Comparison of ENCODE assay signal across 30 cellular contexts in genomic region chr4:80374180-80374579, GRCh38. TPM values are rescaled to one million over a fixed set of nuclear protein-coding genes. Genes with fewer than 3 reads are reported as not detected.
"Had no signal": no experiment of that assay in that cellular context is flagged by ENCODE, and none has a peak within 500 bp of the region (broad histone marks: within the 10 kb centered on the region; RNA-seq: fewer than 3 reads in every experiment).

No MANE protein-coding gene starts in this region.

- FAIRE-seq: urothelium cell line had no signal

- H3K9me3 ChIP-seq: suprapubic skin, testis, thoracic aorta, thyroid gland, tibial artery, upper lobe of right lung, uterus, vagina had no signal

- H3K4me1 ChIP-seq: stomach, suprapubic skin, testis, thyroid gland, tibial artery, tibial nerve, transverse colon, upper lobe of left lung, upper lobe of right lung, uterus, vagina had no signal

- H3K4me3 ChIP-seq: stomach, suprapubic skin, testis, thoracic aorta, thyroid gland, tibial artery, tibial nerve, transverse colon, upper lobe of left lung, upper lobe of right lung, uterus, vagina had no signal

- H3K27me3 ChIP-seq: stomach, suprapubic skin, testis, thyroid gland, tibial artery, tibial nerve, transverse colon, upper lobe of left lung, upper lobe of right lung, uterus, vagina had no signal

- H3K27ac ChIP-seq: stomach, suprapubic skin, testis, thoracic aorta, thyroid gland, tibial artery, tibial nerve, transverse colon, upper lobe of left lung, upper lobe of right lung, uterus, vagina had no signal

- DNase-seq: stimulated activated CD4-positive, alpha-beta T cell treated with anti-CD3 and anti-CD28 coated beads, Interleukin-2, amount 100 ng/mL, for 48 hours; stimulated activated CD4-positive, alpha-beta T cell treated with anti-CD3 and anti-CD28 coated beads, Interleukin-4, amount 100 ng/mL, for 1 hour; stimulated activated CD4-positive, alpha-beta T cell treated with anti-CD3 and anti-CD28 coated beads, Interleukin-4, amount 100 ng/mL, for 24 hours; stimulated activated CD4-positive, alpha-beta T cell treated with anti-CD3 and anti-CD28 coated beads, Interleukin-4, amount 100 ng/mL, for 4 hours; stimulated activated CD8-positive, alpha-beta memory T cell treated with anti-CD3 and anti-CD28 coated beads, Interleukin-4, amount 100 ng/mL, for 48 hours; stimulated activated naive B cell treated with anti-CD40 and anti-IgM and Interleukin-4, amounts not matched to agents 10 μg/mL and 1 μg/mL and 100 μg/mL, for 72 hours; stimulated activated naive CD4-positive, alpha-beta T cell; stimulated activated naive CD4-positive, alpha-beta T cell treated with Interleukin-2 at 50 U/mL for 16 hours; stimulated activated naive CD8-positive, alpha-beta T cell treated with anti-CD3 and anti-CD28 coated beads, Interleukin-15, amount 100 ng/mL, for 72 hours; stimulated activated naive CD8-positive, alpha-beta T cell treated with anti-CD3 and anti-CD28 coated beads, Interleukin-15, Interleukin-2, amounts not matched to agents 100 U/mL and 50 U/mL, for 24 hours; stomach; substantia nigra; testis; thyroid gland; tibial artery; transverse colon; trophoblast cell; upper lobe of left lung; upper lobe of right lung; uterus had no signal

- H3K36me3 ChIP-seq: stomach, suprapubic skin, thoracic aorta, thyroid gland, tibial artery, tibial nerve, transverse colon, upper lobe of left lung, upper lobe of right lung, vagina had no signal

- ATAC-seq: stimulated activated effector memory CD8-positive, alpha-beta T cell treated with anti-CD3 and anti-CD28 coated beads, Interleukin-12 subunit alpha, Interleukin-12 subunit beta, amount 100 ng/mL, for 72 hours; stimulated activated memory B cell treated with anti-CD40 and anti-IgM and Interleukin-4, amounts not matched to agents 10 μg/mL and 1 μg/mL and 100 μg/mL, for 72 hours; stimulated activated naive B cell treated with anti-CD40 and anti-IgM and Interleukin-4, amounts not matched to agents 10 μg/mL and 1 μg/mL and 100 μg/mL, for 72 hours; stimulated activated naive CD8-positive, alpha-beta T cell treated with anti-CD3 and anti-CD28 coated beads, Interleukin-15, amount 100 ng/mL, for 72 hours; stimulated activated naive CD8-positive, alpha-beta T cell treated with anti-CD3 and anti-CD28 coated beads, Interleukin-15, Interleukin-2, amounts not matched to agents 100 U/mL and 50 U/mL, for 24 hours; upper lobe of right lung had no signal

RNA-seq across cellular contexts. Expression of gene CFAP299, which starts 38.6 kb away (rescaled TPM):
- total RNA-seq: subcutaneous adipose tissue, suprapubic skin, thoracic aorta, transverse colon, upper lobe of right lung, ureter, urinary bladder, vagina had no signal
- polyA plus RNA-seq: stomach, urinary bladder had no signal
